ENCODE assay signal across 1 cellular context in the genomic region with DNA sequence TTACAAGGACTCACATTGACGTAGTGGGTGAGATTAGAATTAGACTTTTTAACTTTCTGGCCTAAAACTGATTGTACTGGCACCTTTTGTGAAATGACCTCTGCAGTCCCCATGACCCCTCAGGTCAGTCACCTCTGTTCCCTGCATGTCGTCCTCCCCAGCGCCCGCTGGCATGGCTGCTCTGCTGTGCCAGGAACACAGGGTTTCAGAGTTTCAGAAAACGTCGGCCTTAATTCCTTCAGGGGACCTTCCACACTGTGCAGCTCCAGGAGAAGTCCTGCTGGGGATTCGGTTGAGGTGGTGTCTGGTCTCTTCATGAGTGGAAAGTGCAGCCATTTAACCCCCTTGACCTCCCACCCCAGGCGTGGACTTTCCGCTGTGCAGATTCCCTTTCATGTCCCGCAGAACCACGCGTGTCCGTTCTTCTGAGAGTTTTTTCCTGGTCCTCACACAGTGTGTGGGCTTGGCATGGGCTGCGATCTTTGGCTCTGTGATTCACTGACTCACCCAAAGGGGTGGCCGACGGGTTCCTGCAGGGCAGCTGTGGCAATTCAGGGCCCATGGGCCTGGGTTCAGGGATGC.
A peak's percentile ranks its signal among the peaks of the same experiment; 100 is the strongest.
TF ChIP-seq lines count a peak whose summit lies in the region.

No MANE protein-coding gene starts in this region.

TF ChIP-seq in liver, 16 proteins besides CTCF, POLR2A, EP300 and RAD21 (continued from another document):
- TF ChIP-seq, protein P1, sequence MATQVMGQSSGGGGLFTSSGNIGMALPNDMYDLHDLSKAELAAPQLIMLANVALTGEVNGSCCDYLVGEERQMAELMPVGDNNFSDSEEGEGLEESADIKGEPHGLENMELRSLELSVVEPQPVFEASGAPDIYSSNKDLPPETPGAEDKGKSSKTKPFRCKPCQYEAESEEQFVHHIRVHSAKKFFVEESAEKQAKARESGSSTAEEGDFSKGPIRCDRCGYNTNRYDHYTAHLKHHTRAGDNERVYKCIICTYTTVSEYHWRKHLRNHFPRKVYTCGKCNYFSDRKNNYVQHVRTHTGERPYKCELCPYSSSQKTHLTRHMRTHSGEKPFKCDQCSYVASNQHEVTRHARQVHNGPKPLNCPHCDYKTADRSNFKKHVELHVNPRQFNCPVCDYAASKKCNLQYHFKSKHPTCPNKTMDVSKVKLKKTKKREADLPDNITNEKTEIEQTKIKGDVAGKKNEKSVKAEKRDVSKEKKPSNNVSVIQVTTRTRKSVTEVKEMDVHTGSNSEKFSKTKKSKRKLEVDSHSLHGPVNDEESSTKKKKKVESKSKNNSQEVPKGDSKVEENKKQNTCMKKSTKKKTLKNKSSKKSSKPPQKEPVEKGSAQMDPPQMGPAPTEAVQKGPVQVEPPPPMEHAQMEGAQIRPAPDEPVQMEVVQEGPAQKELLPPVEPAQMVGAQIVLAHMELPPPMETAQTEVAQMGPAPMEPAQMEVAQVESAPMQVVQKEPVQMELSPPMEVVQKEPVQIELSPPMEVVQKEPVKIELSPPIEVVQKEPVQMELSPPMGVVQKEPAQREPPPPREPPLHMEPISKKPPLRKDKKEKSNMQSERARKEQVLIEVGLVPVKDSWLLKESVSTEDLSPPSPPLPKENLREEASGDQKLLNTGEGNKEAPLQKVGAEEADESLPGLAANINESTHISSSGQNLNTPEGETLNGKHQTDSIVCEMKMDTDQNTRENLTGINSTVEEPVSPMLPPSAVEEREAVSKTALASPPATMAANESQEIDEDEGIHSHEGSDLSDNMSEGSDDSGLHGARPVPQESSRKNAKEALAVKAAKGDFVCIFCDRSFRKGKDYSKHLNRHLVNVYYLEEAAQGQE (IDR thresholded peaks at IDR 0.05), result no peak
- TF ChIP-seq RXRA (IDR thresholded peaks at IDR 0.05) (peak; percentile 75 to 94), GABPA (IDR thresholded peaks at IDR 0.05 in 1 of 2, conservative IDR thresholded peaks at IDR 0.05 in 1 of 2) (no peak), HNF4G (IDR thresholded peaks at IDR 0.05) (no peak), JUND (IDR thresholded peaks at IDR 0.05) (no peak), FOXA2 (IDR thresholded peaks at IDR 0.05) (no peak), YY1 (IDR thresholded peaks at IDR 0.05) (no peak), TAF1 (conservative IDR thresholded peaks at IDR 0.05) (no peak), EGR1 (IDR thresholded peaks at IDR 0.05; ENCODE audit: low read depth in 2 of 2) (no peak), NR2F2 (IDR thresholded peaks at IDR 0.05) (peak; percentile 63)
- TF ChIP-seq, protein P2, sequence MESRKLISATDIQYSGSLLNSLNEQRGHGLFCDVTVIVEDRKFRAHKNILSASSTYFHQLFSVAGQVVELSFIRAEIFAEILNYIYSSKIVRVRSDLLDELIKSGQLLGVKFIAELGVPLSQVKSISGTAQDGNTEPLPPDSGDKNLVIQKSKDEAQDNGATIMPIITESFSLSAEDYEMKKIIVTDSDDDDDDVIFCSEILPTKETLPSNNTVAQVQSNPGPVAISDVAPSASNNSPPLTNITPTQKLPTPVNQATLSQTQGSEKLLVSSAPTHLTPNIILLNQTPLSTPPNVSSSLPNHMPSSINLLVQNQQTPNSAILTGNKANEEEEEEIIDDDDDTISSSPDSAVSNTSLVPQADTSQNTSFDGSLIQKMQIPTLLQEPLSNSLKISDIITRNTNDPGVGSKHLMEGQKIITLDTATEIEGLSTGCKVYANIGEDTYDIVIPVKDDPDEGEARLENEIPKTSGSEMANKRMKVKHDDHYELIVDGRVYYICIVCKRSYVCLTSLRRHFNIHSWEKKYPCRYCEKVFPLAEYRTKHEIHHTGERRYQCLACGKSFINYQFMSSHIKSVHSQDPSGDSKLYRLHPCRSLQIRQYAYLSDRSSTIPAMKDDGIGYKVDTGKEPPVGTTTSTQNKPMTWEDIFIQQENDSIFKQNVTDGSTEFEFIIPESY (IDR thresholded peaks at IDR 0.05), result no peak
- TF ChIP-seq, protein P3, sequence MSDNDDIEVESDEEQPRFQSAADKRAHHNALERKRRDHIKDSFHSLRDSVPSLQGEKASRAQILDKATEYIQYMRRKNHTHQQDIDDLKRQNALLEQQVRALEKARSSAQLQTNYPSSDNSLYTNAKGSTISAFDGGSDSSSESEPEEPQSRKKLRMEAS (IDR thresholded peaks at IDR 0.05), result no peak
